ENCODE assay signal across 19 cellular contexts in genomic region chr12:119678459-119678858, GRCh38. TPM values are rescaled to one million over a fixed set of nuclear protein-coding genes. Genes with fewer than 3 reads are reported as not detected.
DNase-seq lines count a peak whose midpoint lies in the region; ATAC-seq, FAIRE-seq and TF ChIP-seq lines count a peak whose summit lies in the region.
"Had no signal": no experiment of that assay in that cellular context is flagged by ENCODE, and none has a peak within 500 bp of the region (broad histone marks: within the 10 kb centered on the region; RNA-seq: fewer than 3 reads in every experiment).

No MANE protein-coding gene starts in this region.

- H2AFZ ChIP-seq in GM12878 (ENCODE audit: control insufficient read depth, low read depth, low read length) (no peak overlapping the region), OCI-LY7 (ENCODE audit: low read length) (no peak overlapping the region)
- H2AFZ ChIP-seq: PC-9 had no signal

- no peak for DNase-seq in activated naive CD4-positive, alpha-beta T cell treated with anti-CD3 and anti-CD28 coated beads, Interleukin-2, amount 10 ng/mL, durations not matched to agents 7 days and 5 days
- DNase-seq in activated naive CD4-positive, alpha-beta T cell treated with anti-CD3 and anti-CD28 coated beads for 36 hours = no peak
- DNase-seq in GM12878 (ENCODE audit: low read depth, low spot score) = no peak
- DNase-seq in kidney tubule cell (ENCODE audit: low spot score) = peak; percentile 71
- DNase-seq in type B pancreatic cell (ENCODE audit: extremely low spot score, unreplicated experiment) = no peak
- no peak for DNase-seq in amniotic stem cell (lab: John Stamatoyannopoulos, UW)
- DNase-seq in OCI-LY7 (ENCODE audit: low spot score) = no peak
- DNase-seq: CD8-positive, alpha-beta memory T cell; DMS 273 treated with DMSO at 0.1 percent for 48 hours; H7; IMR-90; Kasumi-1; MM.1S; NCI-H1694 treated with DMSO at 0.1 percent for 48 hours; NCI-H446 treated with DMSO at 0.1 percent for 48 hours; PC-9 had no signal

- intact Hi-C loops in activated naive CD4-positive, alpha-beta T cell treated with anti-CD3 and anti-CD28 coated beads for 36 hours (cut with micrococcal nuclease) = no loop called here
- intact Hi-C loops in GM12878 (cut with micrococcal nuclease; ENCODE audit: unreplicated experiment) = no loop called here
- intact Hi-C loops in OCI-LY7 (cut with micrococcal nuclease; ENCODE audit: unreplicated experiment) = no loop called here

- peak overlapping the region; percentile 37 for H3K27ac Mint-ChIP-seq in activated naive CD4-positive, alpha-beta T cell treated with anti-CD3 and anti-CD28 coated beads, Interleukin-2, amount 10 ng/mL, durations not matched to agents 7 days and 5 days
- no peak overlapping the region for H3K27ac Mint-ChIP-seq in activated naive CD4-positive, alpha-beta T cell treated with anti-CD3 and anti-CD28 coated beads for 36 hours
- no peak overlapping the region for H3K27ac Mint-ChIP-seq in type B pancreatic cell

- ATAC-seq in GM12878 = no peak
- ATAC-seq in GM21786 (IDR thresholded peaks at IDR 0.05; ENCODE audit: unreplicated experiment) = no peak

- peaks cover 36% of the 10 kb centered on the region for H3K4me1 Mint-ChIP-seq in activated naive CD4-positive, alpha-beta T cell treated with anti-CD3 and anti-CD28 coated beads, Interleukin-2, amount 10 ng/mL, durations not matched to agents 7 days and 5 days
- peaks cover 24% of the 10 kb centered on the region for H3K4me1 Mint-ChIP-seq in activated naive CD4-positive, alpha-beta T cell treated with anti-CD3 and anti-CD28 coated beads for 36 hours (ENCODE audit: low read depth)
- peaks cover 3% of the 10 kb centered on the region for H3K4me1 Mint-ChIP-seq in type B pancreatic cell (ENCODE audit: unreplicated experiment)

- H3K4me1 ChIP-seq in GM12878 (ENCODE audit: control insufficient read depth, insufficient read depth, low read length) (peaks cover 20% of the 10 kb centered on the region), OCI-LY7 (ENCODE audit: insufficient read depth, low read length, poor library complexity, severe bottlenecking) (peaks cover 19% of the 10 kb centered on the region)

- no peak for TF ChIP-seq POLR2A in GM12878 (IDR thresholded peaks at IDR 0.05; ENCODE audit: low read depth, low read length)

- peak; percentile 7 for FAIRE-seq in GM12878 (lab: Jason Lieb, UNC)

- peaks cover 78% of the 10 kb centered on the region for H3K36me3 Mint-ChIP-seq in activated naive CD4-positive, alpha-beta T cell treated with anti-CD3 and anti-CD28 coated beads, Interleukin-2, amount 10 ng/mL, durations not matched to agents 7 days and 5 days
- H3K36me3 Mint-ChIP-seq in activated naive CD4-positive, alpha-beta T cell treated with anti-CD3 and anti-CD28 coated beads for 36 hours (ENCODE audit: low read depth) = peaks cover 57% of the 10 kb centered on the region
- peaks cover 45% of the 10 kb centered on the region for H3K36me3 Mint-ChIP-seq in type B pancreatic cell

- H3K4me2 ChIP-seq in GM12878 (ENCODE audit: control insufficient read depth, insufficient read depth) (no peak overlapping the region), OCI-LY7 (ENCODE audit: low read length) (no peak overlapping the region)
- H3K4me2 ChIP-seq: BLaER1, PC-9 had no signal

- no peak for TF ChIP-seq RAD21 in GM12878 (IDR thresholded peaks at IDR 0.05; ENCODE audit: insufficient read depth, low read depth, low read length)

- no peaks in the 10 kb centered on the region for H3K27me3 ChIP-seq in GM12878 (replicated peaks in 1 of 2; ENCODE audit: control insufficient read depth in 2 of 2, insufficient read depth in 2 of 2, low read length in 1 of 2)
- H3K27me3 ChIP-seq: BLaER1, SJSA1 had no signal

- CTCF ChIA-PET in activated naive CD4-positive, alpha-beta T cell treated with anti-CD3 and anti-CD28 coated beads, Interleukin-2, amount 10 ng/mL, durations not matched to agents 7 days and 5 days (lab: Charles Lee) = no interaction called here
- CTCF ChIA-PET in activated naive CD4-positive, alpha-beta T cell treated with anti-CD3 and anti-CD28 coated beads for 36 hours (lab: Charles Lee) = interaction anchor here (1.4 kb wide), 1 partner anchor 8 kb away, joined by 4 read pairs; no protein-coding TSS in a partner anchor
- CTCF ChIA-PET in GM12878 (lab: Yijun Ruan, JAX) = interaction anchor here (1.7 to 8.6 kb wide), 2 partner anchors 8 to 102 kb away, joined by 7 to 91 read pairs; partner anchors contain the start of gene PRKAB1
- CTCF ChIA-PET in OCI-LY7 (lab: Charles Lee; ENCODE audit: unreplicated experiment) = no interaction called here

- BruUV-seq in GM12878 (replicated peaks; lab: Mats Ljungman, UMichigan) = no TSS peak
- BruUV-seq in OCI-LY7 (replicated peaks; lab: Mats Ljungman, UMichigan) = no TSS peak

- H3K79me2 ChIP-seq in GM12878 (ENCODE audit: control insufficient read depth, insufficient read depth, low read length) = no peaks in the 10 kb centered on the region
- no peaks in the 10 kb centered on the region for H3K79me2 ChIP-seq in OCI-LY7 (ENCODE audit: insufficient read depth, low read depth, low read length)

- no peak for TF ChIP-seq EP300 in GM12878 (IDR thresholded peaks at IDR 0.05; ENCODE audit: borderline replicate concordance in 1 of 2, control insufficient read depth in 1 of 2, low read depth in 2 of 2, low read length in 2 of 2)

- no peaks in the 10 kb centered on the region for H3K9me2 ChIP-seq in OCI-LY7 (ENCODE audit: insufficient read depth, low read length)

- TF ChIP-seq CTCF in GM12878 (IDR thresholded peaks at IDR 0.05 in 2 of 3, conservative IDR thresholded peaks at IDR 0.05 in 1 of 3; ENCODE audit: control insufficient read depth in 2 of 3, extremely low read depth in 1 of 3, insufficient read depth in 1 of 3, low read depth in 3 of 3, low read length in 3 of 3) (no peak), type B pancreatic cell (conservative IDR thresholded peaks at IDR 0.05) (no peak), OCI-LY7 (conservative IDR thresholded peaks at IDR 0.05; ENCODE audit: low read length) (no peak)

- no peak overlapping the region for H3K9ac ChIP-seq in GM12878 (ENCODE audit: control insufficient read depth, insufficient read depth, low read length)
- H3K9ac ChIP-seq: BLaER1 had no signal

- in situ Hi-C loops in GM12878 (cut with MboI) = no loop called here

- no peaks in the 10 kb centered on the region for H3K9me3 Mint-ChIP-seq in activated naive CD4-positive, alpha-beta T cell treated with anti-CD3 and anti-CD28 coated beads, Interleukin-2, amount 10 ng/mL, durations not matched to agents 7 days and 5 days
- no peaks in the 10 kb centered on the region for H3K9me3 Mint-ChIP-seq in activated naive CD4-positive, alpha-beta T cell treated with anti-CD3 and anti-CD28 coated beads for 36 hours
- H3K9me3 Mint-ChIP-seq in type B pancreatic cell = no peaks in the 10 kb centered on the region
- H3K9me3 Mint-ChIP-seq: CD8-positive, alpha-beta memory T cell had no signal

- SMC1A ChIA-PET in GM12878 (lab: Charles Lee; ENCODE audit: uncharacterized antibody, unreplicated experiment) = interaction anchor here (5.7 kb wide), 1 partner anchor 8 kb away, joined by 83 read pairs; the partner anchor contains the start of gene PRKAB1

- WGBS in GM12878 (ENCODE audit: insufficient coverage, insufficient replicate concordance, low lambda C conversion rate, missing lambda C conversion rate) = 96% methylated on average over 7 of the region's 7 CpGs

- RAD21 ChIA-PET in GM12878 (lab: Charles Lee; ENCODE audit: unreplicated experiment) = interaction anchor here (1.2 kb wide), 1 partner anchor 13 kb away, joined by 3 read pairs; no protein-coding TSS in a partner anchor

- H3K27me3 Mint-ChIP-seq in activated naive CD4-positive, alpha-beta T cell treated with anti-CD3 and anti-CD28 coated beads, Interleukin-2, amount 10 ng/mL, durations not matched to agents 7 days and 5 days = no peaks in the 10 kb centered on the region
- H3K27me3 Mint-ChIP-seq in activated naive CD4-positive, alpha-beta T cell treated with anti-CD3 and anti-CD28 coated beads for 36 hours (ENCODE audit: low read depth) = no peaks in the 10 kb centered on the region
- H3K27me3 Mint-ChIP-seq in type B pancreatic cell = no peaks in the 10 kb centered on the region
- H3K27me3 Mint-ChIP-seq: CD8-positive, alpha-beta memory T cell had no signal

- POLR2A ChIA-PET in GM12878 (lab: Charles Lee) (no interaction called here), OCI-LY7 (lab: Charles Lee) (no interaction called here)

- H3K4me3 ChIP-seq in GM12878 (no peak overlapping the region), OCI-LY7 (ENCODE audit: low read depth, low read length, poor library complexity, severe bottlenecking) (no peak overlapping the region)
- H3K4me3 ChIP-seq: BLaER1, PC-9, SJSA1 had no signal

- H3K9me3 ChIP-seq in GM12878 (replicated peaks; ENCODE audit: control insufficient read depth, insufficient read depth, low read length) (no peaks in the 10 kb centered on the region), OCI-LY7 (ENCODE audit: low read length) (no peaks in the 10 kb centered on the region)
- H3K9me3 ChIP-seq: BLaER1, SJSA1 had no signal

- H3K36me3 ChIP-seq in GM12878 (ENCODE audit: control insufficient read depth in 2 of 2, insufficient read depth in 2 of 2, low read length in 1 of 2) (peaks cover 37 to 40% of the 10 kb centered on the region in 2 experiments), OCI-LY7 (ENCODE audit: insufficient read depth, low read length) (peaks cover 100% of the 10 kb centered on the region)

- H3K4me3 Mint-ChIP-seq in activated naive CD4-positive, alpha-beta T cell treated with anti-CD3 and anti-CD28 coated beads, Interleukin-2, amount 10 ng/mL, durations not matched to agents 7 days and 5 days = no peak overlapping the region
- no peak overlapping the region for H3K4me3 Mint-ChIP-seq in activated naive CD4-positive, alpha-beta T cell treated with anti-CD3 and anti-CD28 coated beads for 36 hours
- peak overlapping the region; percentile 45 for H3K4me3 Mint-ChIP-seq in type B pancreatic cell
- H3K4me3 Mint-ChIP-seq: CD8-positive, alpha-beta memory T cell had no signal

- H4K20me1 ChIP-seq in GM12878 (ENCODE audit: control insufficient read depth, insufficient read depth) (no peaks in the 10 kb centered on the region), OCI-LY7 (ENCODE audit: insufficient read depth, low read length) (no peaks in the 10 kb centered on the region)

- no peak overlapping the region for H3K27ac ChIP-seq in GM12878 (ENCODE audit: control insufficient read depth, insufficient read depth)
- H3K27ac ChIP-seq in OCI-LY7 (ENCODE audit: low read depth, low read length, poor library complexity, severe bottlenecking) = no peak overlapping the region
- H3K27ac ChIP-seq: BLaER1, PC-9, SJSA1 had no signal

RNA-seq across cellular contexts. Expression of gene PRKAB1, which starts 10.5 kb away (rescaled TPM):
- total RNA-seq in activated naive CD4-positive, alpha-beta T cell treated with anti-CD3 and anti-CD28 coated beads for 36 hours = 10 to 100 TPM; 34.3 to 39.8 TPM
- 65.6 and 71.3 TPM in 2 replicates for total RNA-seq in GM12878 (2013; cell fraction: nucleolus; rRNA removed)
- total RNA-seq in GM12878 (2014; rRNA removed) (37.4 and 39.6 TPM in 2 replicates), GM12878 (2014; rRNA removed; fragmentation: Illumina TruSeq; extraction: Trizol) (32.2 and 32.3 TPM in 2 replicates), GM12878 (2021) (49.9 and 51.1 TPM in 2 replicates), type B pancreatic cell (ENCODE audit: low replicate concordance) (26.5 and 32.5 TPM in 2 replicates), OCI-LY7 (2022) (45.1 and 46.1 TPM in 2 replicates)
- 57.0 TPM for polyA plus RNA-seq in GM12878 (2011; ENCODE audit: low read depth)
- polyA plus RNA-seq in GM12878 (2011; rRNA removed) (45.6 and 73.9 TPM in 2 replicates), GM12878 (2014; fragmentation: Illumina TruSeq; extraction: Trizol) (54.9 and 58.8 TPM in 2 replicates), GM12878 (2014; fragmentation: Nextera tagmentation; extraction: Ambion mirVana) (10 to 100 TPM; 24.6 to 28.8 TPM), GM12878 (2014; rRNA removed) (51.4 and 53.5 TPM in 2 replicates), GM12878 (2016; fragmentation: Nextera tagmentation; extraction: Ambion mirVana) (10 to 100 TPM; 73.6 to 85.0 TPM)
- 58.9 and 66.9 TPM in 2 replicates for polyA plus RNA-seq in GM12878 (2011; cell fraction: cytosol; rRNA removed)
- 93.5 and 94.4 TPM in 2 replicates for polyA plus RNA-seq in GM12878 (2011; cell fraction: nucleus; rRNA removed)
- 35.4 and 37.1 TPM in 2 replicates for polyA plus RNA-seq in GM12878 (2012)
- 48.6 and 51.9 TPM in 2 replicates for polyA minus RNA-seq in GM12878 (2011; rRNA and poly(A)+ RNA removed)
- polyA minus RNA-seq in GM12878 (2011; cell fraction: cytosol; rRNA and poly(A)+ RNA removed) = 29.2 and 30.6 TPM in 2 replicates
- polyA minus RNA-seq in GM12878 (2011; cell fraction: nucleus; rRNA and poly(A)+ RNA removed) = 41.6 and 66.5 TPM in 2 replicates
- total RNA-seq in OCI-LY7 (2014; rRNA removed; shearing (Covaris generic)) = 21.8 and 32.4 TPM in 2 replicates

Comparison
In these comparisons a context has a peak if more than half of its experiments do, and no peak if none do; other contexts are left out.
1. CTCF ChIA-PET loops: an anchor here in activated naive CD4-positive, alpha-beta T cell treated with anti-CD3 and anti-CD28 coated beads for 36 hours (1.4 kb wide) and GM12878 (1.7 to 8.6 kb wide); none called in activated naive CD4-positive, alpha-beta T cell treated with anti-CD3 and anti-CD28 coated beads, Interleukin-2, amount 10 ng/mL, durations not matched to agents 7 days and 5 days and OCI-LY7.